8 cellular contexts compared by ENCODE assay signal in the genomic region with DNA sequence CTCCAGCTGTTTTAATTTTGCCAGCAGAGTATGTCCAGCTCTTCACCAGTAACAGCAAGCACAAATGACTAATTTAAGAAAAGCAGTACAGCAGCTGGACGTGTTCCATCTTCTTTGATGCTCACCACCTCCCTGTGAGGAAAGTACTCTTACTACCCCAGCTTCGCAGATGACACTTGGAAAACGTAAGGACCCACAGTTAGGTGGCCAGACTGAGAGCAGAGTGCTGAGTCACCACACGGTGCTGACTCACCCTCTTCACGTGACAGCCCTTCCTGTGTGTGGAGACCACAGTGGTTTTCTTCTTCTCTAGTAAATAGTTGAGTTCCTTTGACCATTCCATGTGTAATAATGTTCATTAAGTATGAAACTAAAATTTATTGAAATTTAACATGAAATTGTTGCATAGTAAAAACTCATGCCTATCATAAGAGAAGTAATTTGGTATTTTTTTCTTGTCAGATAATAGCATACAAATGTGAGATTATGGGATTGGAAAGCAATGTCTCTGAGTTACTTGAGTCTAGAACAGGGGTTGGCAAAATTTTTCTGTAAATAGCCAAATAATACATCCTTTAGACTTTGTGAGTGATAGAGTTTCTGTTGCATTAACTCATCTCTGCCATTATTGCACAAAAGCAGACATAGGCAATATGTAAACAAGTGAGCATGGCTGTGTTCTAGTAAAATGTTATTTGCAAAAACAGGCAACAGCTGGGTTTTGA.
DNase-seq lines count a peak whose midpoint lies in the region; ATAC-seq, FAIRE-seq and TF ChIP-seq lines count a peak whose summit lies in the region.

No MANE protein-coding gene starts in this region.

- H3K4me1 ChIP-seq in breast epithelium (peaks cover 4 to 28% of the 10 kb centered on the region in 2 donors), kidney (ENCODE audit: control insufficient read depth in 1 of 2, insufficient read depth in 1 of 2, low read depth in 1 of 2, low read length in 2 of 2) (peaks cover 0 to 15% of the 10 kb centered on the region in 2 donors)

- H3K9ac ChIP-seq in kidney (ENCODE audit: low read length in 2 of 2) = no peak overlapping the region

- no peaks in the 10 kb centered on the region for H3K36me3 ChIP-seq in breast epithelium
- no peaks in the 10 kb centered on the region for H3K36me3 ChIP-seq in kidney (ENCODE audit: control insufficient read depth in 1 of 2, insufficient read depth in 2 of 2, low read length in 2 of 2)

- intact Hi-C loops in breast epithelium (cut with DNase I; ENCODE audit: low total_unique reads) = no loop called here
- intact Hi-C loops in kidney (cut with DNase I) = no loop called here

- FAIRE-seq in kidney (lab: Jason Lieb, UNC) = peak; percentile 72

- TF ChIP-seq POLR2A in breast epithelium (IDR thresholded peaks at IDR 0.05) = no peak

- H3K4me3 ChIP-seq in breast epithelium (no peak overlapping the region), kidney (ENCODE audit: low read length in 2 of 2) (no peak overlapping the region)

- H3K27ac ChIP-seq in breast epithelium (peak overlapping the region; percentile 66 to 70), kidney (ENCODE audit: low read depth in 2 of 2, low read length in 2 of 2) (peak overlapping the region in 1 of 2 donors; percentile 5)

- no peaks in the 10 kb centered on the region for H3K27me3 ChIP-seq in breast epithelium

- ATAC-seq in GM18499 (IDR thresholded peaks at IDR 0.05; ENCODE audit: insufficient read depth, unreplicated experiment) (peak; percentile 96), HG02610 (IDR thresholded peaks at IDR 0.05; ENCODE audit: unreplicated experiment) (peak; percentile 97)

- DNase-seq in NAMALWA (ENCODE audit: low spot score) (peak; percentile 9), UCSD-AML1 (lab: John Stamatoyannopoulos, UW; ENCODE audit: unreplicated experiment) (peak; percentile 87), breast epithelium (ENCODE audit: low spot score in 2 of 2) (peak; percentile 64 to 85), kidney (peak; percentile 88), DMS114 treated with DMSO at 0.1 percent for 48 hours (lab: John Stamatoyannopoulos, UW; ENCODE audit: unreplicated experiment) (no peak)
- DNase-seq in stimulated activated CD4-positive, alpha-beta T cell treated with anti-CD3 and anti-CD28 coated beads, Interleukin-1b, Interleukin-23, amount 100 ng/mL, for 4 hours (ENCODE audit: low read depth in 2 of 2) = peak; percentile 39

- H3K9me3 ChIP-seq in breast epithelium (no peaks in the 10 kb centered on the region), kidney (ENCODE audit: control insufficient read depth in 1 of 2, low read length in 2 of 2) (no peaks in the 10 kb centered on the region)

- TF ChIP-seq CTCF in breast epithelium (IDR thresholded peaks at IDR 0.05) (no peak), kidney (IDR thresholded peaks at IDR 0.05; ENCODE audit: borderline replicate concordance, extremely low read depth, insufficient read depth) (no peak)
